Comparison of ENCODE assay signal across 12 cellular contexts in the genomic region with DNA sequence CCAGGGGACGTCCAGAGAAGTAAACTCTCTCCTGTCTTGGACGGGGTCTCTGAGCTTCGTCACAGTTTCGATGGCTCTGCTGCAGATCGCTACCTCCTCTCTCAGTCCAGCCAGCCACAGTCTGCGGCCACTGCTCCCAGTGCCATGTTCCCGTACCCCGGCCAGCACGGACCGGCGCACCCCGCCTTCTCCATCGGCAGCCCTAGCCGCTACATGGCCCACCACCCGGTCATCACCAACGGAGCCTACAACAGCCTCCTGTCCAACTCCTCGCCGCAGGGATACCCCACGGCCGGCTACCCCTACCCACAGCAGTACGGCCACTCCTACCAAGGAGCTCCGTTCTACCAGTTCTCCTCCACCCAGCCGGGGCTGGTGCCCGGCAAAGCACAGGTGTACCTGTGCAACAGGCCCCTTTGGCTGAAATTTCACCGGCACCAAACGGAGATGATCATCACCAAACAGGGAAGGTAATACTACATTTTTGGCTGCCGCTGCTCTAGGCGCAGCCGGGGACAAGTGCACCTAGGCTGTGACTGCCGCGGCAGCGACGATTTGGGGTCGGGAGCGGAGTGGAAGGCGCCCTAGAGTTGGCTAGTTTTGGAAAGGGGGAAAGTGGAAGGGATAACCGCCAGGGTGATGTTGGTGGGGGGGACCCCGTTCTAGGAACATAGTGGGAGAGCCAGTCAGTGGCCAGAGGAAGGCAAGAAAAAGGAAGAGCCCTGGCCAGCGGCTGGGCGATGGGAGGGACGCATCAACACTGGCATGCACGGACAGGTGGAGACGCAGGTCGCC. TPM values are rescaled to one million over a fixed set of nuclear protein-coding genes. Genes with fewer than 3 reads are reported as not detected.
DNase-seq lines count a peak whose midpoint lies in the region; ATAC-seq, FAIRE-seq and TF ChIP-seq lines count a peak whose summit lies in the region.
"Had no signal": no experiment of that assay in that cellular context is flagged by ENCODE, and none has a peak within 500 bp of the region (broad histone marks: within the 10 kb centered on the region; RNA-seq: fewer than 3 reads in every experiment).

No MANE protein-coding gene starts in this region.

- peaks cover 16% of the 10 kb centered on the region for H3K36me3 Mint-ChIP-seq in activated T-helper 17 cell treated with anti-CD3 and anti-CD28 coated beads, Interleukin-2, amount 50 U/mL, for 72 hours (ENCODE audit: low read depth)
- peaks cover 3 to 7% (median 5%) of the 10 kb centered on the region in 3 donors for H3K36me3 Mint-ChIP-seq in naive thymus-derived CD8-positive, alpha-beta T cell

- H3K36me3 ChIP-seq in Karpas-422 (ENCODE audit: insufficient read depth, low read length): peaks cover under 1% of the 10 kb centered on the region; the same call in 1 of the 2 replicates
- H3K36me3 ChIP-seq: right atrium auricular region had no signal

- H3K27ac Mint-ChIP-seq in activated T-helper 17 cell treated with anti-CD3 and anti-CD28 coated beads, Interleukin-2, amount 50 U/mL, for 72 hours: no peak overlapping the region
- no peak overlapping the region for H3K27ac Mint-ChIP-seq in naive thymus-derived CD8-positive, alpha-beta T cell

- POLR2A ChIA-PET in naive thymus-derived CD8-positive, alpha-beta T cell (lab: Charles Lee): no interaction called here

- H3K4me3 Mint-ChIP-seq in activated T-helper 17 cell treated with anti-CD3 and anti-CD28 coated beads, Interleukin-2, amount 50 U/mL, for 72 hours: peak overlapping the region; percentile 70
- peak overlapping the region; percentile 20 to 92 (median 76) for H3K4me3 Mint-ChIP-seq in naive thymus-derived CD8-positive, alpha-beta T cell

- no peaks in the 10 kb centered on the region for H3K9me2 ChIP-seq in Karpas-422 (replicated peaks; ENCODE audit: insufficient read depth, low read length)

- peaks cover 11% of the 10 kb centered on the region for H3K4me1 ChIP-seq in Karpas-422 (ENCODE audit: low read length)

- H3K4me2 ChIP-seq in Karpas-422 (ENCODE audit: low read depth, low read length, poor library complexity, severe bottlenecking): no peak overlapping the region

- no peaks in the 10 kb centered on the region for H3K27me3 ChIP-seq in Karpas-422 (ENCODE audit: low read length)

- H2AFZ ChIP-seq in Karpas-422 (ENCODE audit: low read length): no peak overlapping the region

- no peak overlapping the region for H3K4me3 ChIP-seq in Karpas-422 (ENCODE audit: low read length)
- H3K4me3 ChIP-seq: right atrium auricular region had no signal

- peaks cover 71% of the 10 kb centered on the region for H3K27me3 Mint-ChIP-seq in activated T-helper 17 cell treated with anti-CD3 and anti-CD28 coated beads, Interleukin-2, amount 50 U/mL, for 72 hours
- peaks cover 60 to 85% (median 72%) of the 10 kb centered on the region in 5 donors for H3K27me3 Mint-ChIP-seq in naive thymus-derived CD8-positive, alpha-beta T cell

- H3K79me2 ChIP-seq in Karpas-422 (ENCODE audit: low read length): no peaks in the 10 kb centered on the region

- FAIRE-seq in frontal cortex (lab: Jason Lieb, UNC): no peak
- FAIRE-seq: islet of Langerhans had no signal

- peak; percentile 55 for DNase-seq in COLO668 (lab: John Stamatoyannopoulos, UW; ENCODE audit: unreplicated experiment)
- DNase-seq in GM20000 (ENCODE audit: low spot score): peak; percentile 29
- DNase-seq in naive thymus-derived CD8-positive, alpha-beta T cell: no peak
- no peak for DNase-seq in Karpas-422
- DNase-seq in dermis blood vessel endothelial cell: no peak
- DNase-seq in cortex of kidney (lab: John Stamatoyannopoulos, UW): no peak
- no peak for DNase-seq in frontal cortex (ENCODE audit: low spot score in 2 of 2)
- DNase-seq: effector memory CD4-positive, alpha-beta T cell; MM.1S had no signal

- no peaks in the 10 kb centered on the region for H3K9me3 Mint-ChIP-seq in activated T-helper 17 cell treated with anti-CD3 and anti-CD28 coated beads, Interleukin-2, amount 50 U/mL, for 72 hours
- H3K9me3 Mint-ChIP-seq in naive thymus-derived CD8-positive, alpha-beta T cell: peaks cover 0 to 4% (median 0%) of the 10 kb centered on the region in 9 donors

- no peaks in the 10 kb centered on the region for H4K20me1 ChIP-seq in Karpas-422 (ENCODE audit: insufficient read depth, low read depth, low read length)

- no peak for ATAC-seq in activated T-helper 17 cell treated with anti-CD3 and anti-CD28 coated beads, Interleukin-2, amount 50 U/mL, for 72 hours (replicated peaks)
- peak in 1 of 2 donors; percentile 20 for ATAC-seq in naive thymus-derived CD8-positive, alpha-beta T cell

- no peak overlapping the region for H3K9ac ChIP-seq in Karpas-422 (ENCODE audit: low read length)

- H3K4me1 Mint-ChIP-seq in activated T-helper 17 cell treated with anti-CD3 and anti-CD28 coated beads, Interleukin-2, amount 50 U/mL, for 72 hours: peaks cover 28% of the 10 kb centered on the region
- H3K4me1 Mint-ChIP-seq in naive thymus-derived CD8-positive, alpha-beta T cell: peaks cover 31 to 59% (median 46%) of the 10 kb centered on the region in 4 donors

- H3K9me3 ChIP-seq in Karpas-422 (ENCODE audit: low read length): no peaks in the 10 kb centered on the region
- H3K9me3 ChIP-seq: right atrium auricular region had no signal

- no peak overlapping the region for H3K27ac ChIP-seq in Karpas-422 (ENCODE audit: low read length)
- H3K27ac ChIP-seq: right atrium auricular region had no signal

- TF ChIP-seq CTCF in GM20000 (IDR thresholded peaks at IDR 0.05; ENCODE audit: extremely low read depth, missing control alignments): no peak

RNA-seq across cellular contexts. Expression of a gene that starts 0.7 kb away (rescaled TPM):
- total RNA-seq in activated T-helper 17 cell treated with anti-CD3 and anti-CD28 coated beads, Interleukin-2, amount 50 U/mL, for 72 hours: under 1 TPM; 0.05 to 0.06 TPM
- not detected for total RNA-seq in naive thymus-derived CD8-positive, alpha-beta T cell
- polyA plus RNA-seq in naive thymus-derived CD8-positive, alpha-beta T cell: not detected
- 0.15 TPM in 1 of 2 replicates, not detected in the other for total RNA-seq in Karpas-422 (2014; rRNA removed; shearing (Covaris generic); ENCODE audit: low replicate concordance)
- not detected in 2 replicates for total RNA-seq in dermis blood vessel endothelial cell
- 73.8 TPM for total RNA-seq in frontal cortex
- total RNA-seq: right atrium auricular region had no signal

Comparison
In these comparisons a context has a peak if more than half of its experiments do, and no peak if none do; other contexts are left out.
1. DNase-seq: peak in COLO668 (single experiment) and GM20000 (single experiment); none in naive thymus-derived CD8-positive, alpha-beta T cell (0 of 10), Karpas-422 (single experiment), dermis blood vessel endothelial cell (single experiment), cortex of kidney (single experiment) and frontal cortex (0 of 2).
2. RNA of a gene that starts 0.7 kb away (total RNA-seq): 73.8 TPM in frontal cortex (single experiment); 0.15 TPM in Karpas-422, 0.05 to 0.06 TPM in activated T-helper 17 cell treated with anti-CD3 and anti-CD28 coated beads, Interleukin-2, amount 50 U/mL, for 72 hours, not detected in naive thymus-derived CD8-positive, alpha-beta T cell and not detected in dermis blood vessel endothelial cell; every median in the first group is over 10 times any median in the second.